ENCODE assay signal across 34 cellular contexts in genomic region chr16:1791256-1791942, GRCh38. TPM values are rescaled to one million over a fixed set of nuclear protein-coding genes. Genes with fewer than 3 reads are reported as not detected.
DNase-seq lines count a peak whose midpoint lies in the region; ATAC-seq and TF ChIP-seq lines count a peak whose summit lies in the region.
"Had no signal": no experiment of that assay in that cellular context is flagged by ENCODE, and none has a peak within 500 bp of the region (broad histone marks: within the 10 kb centered on the region; RNA-seq: fewer than 3 reads in every experiment).

No MANE protein-coding gene starts in this region.

- H3K4me3 Mint-ChIP-seq in WTC11 (no peak overlapping the region), nephron progenitor cell (no peak overlapping the region)
- H3K4me3 Mint-ChIP-seq: activated CD4-positive, alpha-beta T cell treated with anti-CD3 and anti-CD28 coated beads, Interleukin-2, amount 10 ng/mL, durations not matched to agents 7 days and 5 days; activated T-cell treated with anti-CD3 and anti-CD28 coated beads, Interleukin-2, amount 50 U/mL, for 24 hours; HFFc6 had no signal

- no peaks in the 10 kb centered on the region for H3K27me3 ChIP-seq in lower lobe of right lung (ENCODE audit: low read depth)
- H3K27me3 ChIP-seq in aorta (ENCODE audit: control insufficient read depth in 1 of 2, insufficient read depth in 2 of 2, low read length in 1 of 2) = no peaks in the 10 kb centered on the region
- H3K27me3 ChIP-seq: adrenal gland, BLaER1, body of pancreas, SJCRH30 had no signal

- H3K4me1 ChIP-seq in lower lobe of right lung (no peaks in the 10 kb centered on the region), aorta (ENCODE audit: control insufficient read depth in 1 of 2, insufficient read depth in 2 of 2, low read length in 2 of 2) (no peaks in the 10 kb centered on the region)
- H3K4me1 ChIP-seq: adrenal gland, BLaER1 had no signal

- H3K4me3 ChIP-seq in lower lobe of right lung (no peak overlapping the region), aorta (ENCODE audit: low read length in 2 of 2) (no peak overlapping the region)
- H3K4me3 ChIP-seq: adrenal gland, BLaER1, body of pancreas, SJCRH30 had no signal

- no peaks in the 10 kb centered on the region for H3K9me3 Mint-ChIP-seq in WTC11
- H3K9me3 Mint-ChIP-seq in nephron progenitor cell = peaks cover under 1% of the 10 kb centered on the region
- H3K9me3 Mint-ChIP-seq: activated CD4-positive, alpha-beta T cell treated with anti-CD3 and anti-CD28 coated beads, Interleukin-2, amount 10 ng/mL, durations not matched to agents 7 days and 5 days; activated T-cell treated with anti-CD3 and anti-CD28 coated beads, Interleukin-2, amount 50 U/mL, for 24 hours; HFFc6 had no signal

- no peak overlapping the region for H3K27ac ChIP-seq in lower lobe of right lung
- no peak overlapping the region for H3K27ac ChIP-seq in aorta (ENCODE audit: low read depth in 1 of 2, low read length in 2 of 2)
- H3K27ac ChIP-seq: adrenal gland, BLaER1, body of pancreas, SJCRH30, VCaP had no signal

- CTCF ChIA-PET in WTC11 (lab: Charles Lee) = interaction anchor here (0.7 kb wide), 1 partner anchor 9 kb away, joined by 3 read pairs; the partner anchor contains the start of genes NUBP2 and SPSB3

- no peak for ATAC-seq in WTC11
- no peak for ATAC-seq in lower lobe of right lung
- no peak for ATAC-seq in aorta (ENCODE audit: low FRiP score)
- ATAC-seq in GM21381 (IDR thresholded peaks at IDR 0.05; ENCODE audit: unreplicated experiment) = no peak
- ATAC-seq in GM18909 (IDR thresholded peaks at IDR 0.05; ENCODE audit: poor library complexity, unreplicated experiment) = no peak
- ATAC-seq: body of pancreas; left colon; Panc1; stimulated activated naive CD8-positive, alpha-beta T cell treated with anti-CD3 and anti-CD28 coated beads, Interleukin-15, Interleukin-2, amounts not matched to agents 100 U/mL and 50 U/mL, for 24 hours had no signal

- DNase-seq in stimulated activated CD4-positive, alpha-beta T cell treated with anti-CD3 and anti-CD28 coated beads, Interleukin-4, amount 100 ng/mL, for 1 hour = peak; percentile 1
- DNase-seq in stimulated activated CD4-positive, alpha-beta T cell treated with anti-CD3 and anti-CD28 coated beads, Interleukin-15, amount 100 ng/mL, for 24 hours = no peak
- DNase-seq in WTC11 (ENCODE audit: low spot score) (peak; percentile 17), lower lobe of right lung (peak; percentile 40), aorta (peak; percentile 45 to 73), nephron progenitor cell (no peak)
- DNase-seq: activated CD4-positive, alpha-beta T cell treated with anti-CD3 and anti-CD28 coated beads, Interleukin-2, amount 10 ng/mL, durations not matched to agents 7 days and 5 days; activated T-cell treated with anti-CD3 and anti-CD28 coated beads, Interleukin-2, amount 50 U/mL, for 24 hours; DMS153; HFFc6; IMR-90; mesenchymal stem cell; MV-4-11; NCI-H1436; NCI-H2081 treated with DMSO at 0.1 percent for 48 hours; NCI-H345; NCI-H748 treated with DMSO at 0.1 percent for 48 hours; SJCRH30; stimulated activated naive CD8-positive, alpha-beta T cell treated with anti-CD3 and anti-CD28 coated beads, Interleukin-15, Interleukin-2, amounts not matched to agents 100 U/mL and 50 U/mL, for 24 hours; T1000 had no signal

- H3K9me3 ChIP-seq in lower lobe of right lung (no peaks in the 10 kb centered on the region), aorta (ENCODE audit: control insufficient read depth, low read length) (no peaks in the 10 kb centered on the region)
- H3K9me3 ChIP-seq: adrenal gland, BLaER1, body of pancreas, SJCRH30 had no signal

- peaks cover 37% of the 10 kb centered on the region for H3K36me3 ChIP-seq in lower lobe of right lung
- no peaks in the 10 kb centered on the region for H3K36me3 ChIP-seq in aorta (ENCODE audit: control insufficient read depth in 1 of 2, insufficient read depth in 2 of 2, low read length in 1 of 2)

- intact Hi-C loops in lower lobe of right lung (cut with DNase I) (no loop called here), aorta (cut with DNase I) (no loop called here)

- H3K27ac Mint-ChIP-seq in WTC11 (no peak overlapping the region), nephron progenitor cell (no peak overlapping the region)
- H3K27ac Mint-ChIP-seq: activated CD4-positive, alpha-beta T cell treated with anti-CD3 and anti-CD28 coated beads, Interleukin-2, amount 10 ng/mL, durations not matched to agents 7 days and 5 days; activated T-cell treated with anti-CD3 and anti-CD28 coated beads, Interleukin-2, amount 50 U/mL, for 24 hours; HFFc6 had no signal

- H3K4me1 Mint-ChIP-seq in WTC11 (no peaks in the 10 kb centered on the region), nephron progenitor cell (no peaks in the 10 kb centered on the region)
- H3K4me1 Mint-ChIP-seq: activated CD4-positive, alpha-beta T cell treated with anti-CD3 and anti-CD28 coated beads, Interleukin-2, amount 10 ng/mL, durations not matched to agents 7 days and 5 days had no signal

- POLR2A ChIA-PET in WTC11 (lab: Charles Lee) = no interaction called here

- no peaks in the 10 kb centered on the region for H3K27me3 Mint-ChIP-seq in WTC11 (ENCODE audit: low read depth)
- H3K27me3 Mint-ChIP-seq in nephron progenitor cell (ENCODE audit: low read depth, poor library complexity) = no peaks in the 10 kb centered on the region
- H3K27me3 Mint-ChIP-seq: activated CD4-positive, alpha-beta T cell treated with anti-CD3 and anti-CD28 coated beads, Interleukin-2, amount 10 ng/mL, durations not matched to agents 7 days and 5 days; activated T-cell treated with anti-CD3 and anti-CD28 coated beads, Interleukin-2, amount 50 U/mL, for 24 hours had no signal

- TF ChIP-seq CTCF in WTC11 (IDR thresholded peaks at IDR 0.05) = no peak
- TF ChIP-seq CTCF in lower lobe of right lung (IDR thresholded peaks at IDR 0.05) = no peak
- TF ChIP-seq CTCF in nephron progenitor cell (IDR thresholded peaks at IDR 0.05) = no peak

- H3K36me3 Mint-ChIP-seq in WTC11 (peaks cover 5% of the 10 kb centered on the region), nephron progenitor cell (ENCODE audit: low read depth) (peaks cover 5% of the 10 kb centered on the region)

- WGBS in aorta, 2 donors = 94 to 95% methylated on average over 48 to 53 of the region's 53 CpGs

TF ChIP-seq in WTC11, 78 proteins besides CTCF, POLR2A, EP300 and RAD21 (continues in another document):
- TF ChIP-seq, protein P1, sequence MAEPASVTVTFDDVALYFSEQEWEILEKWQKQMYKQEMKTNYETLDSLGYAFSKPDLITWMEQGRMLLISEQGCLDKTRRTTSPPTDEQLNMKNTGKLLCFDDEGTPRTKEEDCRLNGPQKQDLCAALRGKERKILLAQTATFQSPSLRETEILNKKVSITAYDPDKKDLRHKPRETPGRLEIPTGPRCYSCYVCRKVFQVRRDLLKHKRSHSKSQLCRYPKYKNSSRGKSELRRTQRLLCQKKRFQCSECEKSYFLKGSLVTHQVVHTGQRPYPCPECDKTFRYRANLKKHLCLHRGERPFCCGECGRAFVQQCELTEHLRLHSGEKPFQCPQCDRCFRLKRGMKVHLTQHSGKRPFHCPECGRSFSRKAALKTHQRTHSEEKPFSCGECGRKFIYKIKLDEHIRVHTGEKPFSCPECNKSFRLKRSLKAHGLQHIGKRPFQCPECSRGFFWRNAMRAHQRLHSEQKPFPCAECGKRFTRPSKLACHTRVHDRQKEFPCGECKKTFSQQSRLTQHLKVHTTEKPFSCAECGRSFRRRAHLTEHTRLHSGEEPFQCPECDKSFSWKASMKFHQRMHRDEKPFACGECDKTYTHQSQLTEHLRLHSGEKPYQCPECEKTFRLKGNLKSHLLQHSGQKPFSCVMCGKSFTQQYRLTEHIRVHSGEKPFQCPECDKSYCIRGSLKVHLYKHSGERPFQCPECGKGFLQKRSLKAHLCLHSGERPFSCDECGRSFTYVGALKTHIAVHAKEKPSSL (CRISPR knock-in tag; conservative IDR thresholded peaks at IDR 0.05) = no peak
- no peak for TF ChIP-seq JUN (CRISPR knock-in tag; IDR thresholded peaks at IDR 0.05)
- TF ChIP-seq HMGA2 (CRISPR knock-in tag; IDR thresholded peaks at IDR 0.05) = no peak
- TF ChIP-seq ATF2 (CRISPR knock-in tag; IDR thresholded peaks at IDR 0.05; ENCODE audit: borderline replicate concordance, low read depth) = no peak
- TF ChIP-seq, protein P2, sequence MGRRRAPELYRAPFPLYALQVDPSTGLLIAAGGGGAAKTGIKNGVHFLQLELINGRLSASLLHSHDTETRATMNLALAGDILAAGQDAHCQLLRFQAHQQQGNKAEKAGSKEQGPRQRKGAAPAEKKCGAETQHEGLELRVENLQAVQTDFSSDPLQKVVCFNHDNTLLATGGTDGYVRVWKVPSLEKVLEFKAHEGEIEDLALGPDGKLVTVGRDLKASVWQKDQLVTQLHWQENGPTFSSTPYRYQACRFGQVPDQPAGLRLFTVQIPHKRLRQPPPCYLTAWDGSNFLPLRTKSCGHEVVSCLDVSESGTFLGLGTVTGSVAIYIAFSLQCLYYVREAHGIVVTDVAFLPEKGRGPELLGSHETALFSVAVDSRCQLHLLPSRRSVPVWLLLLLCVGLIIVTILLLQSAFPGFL (CRISPR knock-in tag; IDR thresholded peaks at IDR 0.05; ENCODE audit: borderline replicate concordance) = no peak
- no peak for TF ChIP-seq ZNF423 (CRISPR knock-in tag; IDR thresholded peaks at IDR 0.05)

RNA-seq across cellular contexts. Expression of gene IGFALS, which starts 2.1 kb away (rescaled TPM):
- total RNA-seq in WTC11 (2021) (not detected in 3 replicates), lower lobe of right lung (0.97 TPM), aorta (not detected)
- polyA plus RNA-seq in aorta = under 1 TPM in 1 of 2 donors, not detected in 1; 0.84 TPM
- total RNA-seq: dermis microvascular lymphatic vessel endothelial cell, endothelial cell of umbilical vein, HFFc6, IMR-90, pulmonary artery endothelial cell, SJCRH30, temporal lobe, ureter had no signal
- polyA plus RNA-seq: AG04450, endothelial cell of umbilical vein, IMR-90 had no signal

RNA-seq across cellular contexts. Expression of gene NUBP2, which starts 8.6 kb away (rescaled TPM):
- 76.4 to 89.2 TPM (median 77.6 TPM) in 3 replicates for total RNA-seq in WTC11 (2021)
- 36.0 TPM for total RNA-seq in lower lobe of right lung
- 10 to 100 TPM; 30.7 to 32.9 TPM for total RNA-seq in aorta
- 10 to 100 TPM; 55.3 to 92.4 TPM for polyA plus RNA-seq in aorta

RNA-seq across cellular contexts. Expression of gene SPSB3, which starts 9.0 kb away (rescaled TPM):
- 27.2 to 32.8 TPM (median 28.4 TPM) in 3 replicates for total RNA-seq in WTC11 (2021)
- 44.2 TPM for total RNA-seq in lower lobe of right lung
- total RNA-seq in aorta = 10 to 100 TPM; 33.6 to 33.7 TPM
- polyA plus RNA-seq in aorta = 100 to 1,000 TPM in 1 of 2 donors, 10 to 100 TPM in 1; 25.8 to 322 TPM

RNA-seq across cellular contexts. Expression of gene MRPS34, which starts 18.5 kb away (rescaled TPM):
- 258 to 262 TPM (median 261 TPM) in 3 replicates for total RNA-seq in WTC11 (2021)
- 58.0 TPM for total RNA-seq in lower lobe of right lung
- total RNA-seq in aorta = 10 to 100 TPM; 36.5 to 40.5 TPM
- polyA plus RNA-seq in aorta = 10 to 100 TPM; 67.7 to 74.2 TPM

RNA-seq across cellular contexts. Expression of gene EME2, which starts 18.8 kb away (rescaled TPM):
- 23.2 to 30.8 TPM (median 25.7 TPM) in 3 replicates for total RNA-seq in WTC11 (2021)
- 15.5 TPM for total RNA-seq in lower lobe of right lung
- total RNA-seq in aorta = 10 to 100 TPM; 15.8 to 23.7 TPM
- 10 to 100 TPM in 1 of 2 donors, 1 to 10 TPM in 1; 1.6 to 20.6 TPM for polyA plus RNA-seq in aorta

Comparison
In these comparisons a context has a peak if more than half of its experiments do, and no peak if none do; other contexts are left out.
1. DNase-seq: peak in stimulated activated CD4-positive, alpha-beta T cell treated with anti-CD3 and anti-CD28 coated beads, Interleukin-4, amount 100 ng/mL, for 1 hour (single experiment), WTC11 (single experiment), lower lobe of right lung (single experiment) and aorta (2 of 2); none in stimulated activated CD4-positive, alpha-beta T cell treated with anti-CD3 and anti-CD28 coated beads, Interleukin-15, amount 100 ng/mL, for 24 hours (single experiment) and nephron progenitor cell (single experiment).